Comparison of ENCODE assay signal across 9 cellular contexts in genomic region chr2:47056374-47056773, GRCh38.
DNase-seq lines count a peak whose midpoint lies in the region; ATAC-seq, FAIRE-seq and TF ChIP-seq lines count a peak whose summit lies in the region.
"Had no signal": no experiment of that assay in that cellular context is flagged by ENCODE, and none has a peak within 500 bp of the region (broad histone marks: within the 10 kb centered on the region; RNA-seq: fewer than 3 reads in every experiment).

No MANE protein-coding gene starts in this region.

- peaks cover 29% of the 10 kb centered on the region for H3K36me3 Mint-ChIP-seq in astrocyte (ENCODE audit: low read depth, unreplicated experiment)

- peak overlapping the region; percentile 66 for H3K4me2 ChIP-seq in astrocyte (ENCODE audit: low read length)

- peak overlapping the region; percentile 55 for H3K27ac ChIP-seq in astrocyte (ENCODE audit: low read depth, low read length)
- H3K27ac ChIP-seq in kidney (ENCODE audit: low read depth in 2 of 2, low read length in 2 of 2): peak overlapping the region; percentile 41 to 47
- peak overlapping the region; percentile 78 for H3K27ac ChIP-seq in temporal lobe (ENCODE audit: low read depth, low read length)
- H3K27ac ChIP-seq: 22Rv1 had no signal

- no peaks in the 10 kb centered on the region for H3K79me2 ChIP-seq in astrocyte (ENCODE audit: insufficient read depth, low read length)

- DNase-seq in NCI-H2227 (lab: John Stamatoyannopoulos, UW; ENCODE audit: unreplicated experiment) (peak; percentile 46), NCI-H2227 treated with DMSO at 0.1 percent for 48 hours (lab: John Stamatoyannopoulos, UW) (no peak), astrocyte (ENCODE audit: low read depth) (peak; percentile 55), kidney (peak; percentile 87), mucosa of descending colon (no peak)

- no peaks in the 10 kb centered on the region for H3K9me3 ChIP-seq in astrocyte (ENCODE audit: insufficient read depth, low read depth, low read length)
- H3K9me3 ChIP-seq in kidney (ENCODE audit: control insufficient read depth in 1 of 2, low read length in 2 of 2): no peaks in the 10 kb centered on the region
- no peaks in the 10 kb centered on the region for H3K9me3 ChIP-seq in mucosa of descending colon

- no peaks in the 10 kb centered on the region for H3K27me3 ChIP-seq in astrocyte (ENCODE audit: insufficient read depth, low read length)

- no peaks in the 10 kb centered on the region for H4K20me1 ChIP-seq in astrocyte (ENCODE audit: insufficient read depth, low read length)

- H3K9me3 Mint-ChIP-seq in astrocyte (ENCODE audit: unreplicated experiment): no peaks in the 10 kb centered on the region

- peaks cover 22% of the 10 kb centered on the region for H3K4me1 Mint-ChIP-seq in astrocyte (ENCODE audit: low read depth, unreplicated experiment)

- no peak overlapping the region for H3K4me3 Mint-ChIP-seq in astrocyte (ENCODE audit: unreplicated experiment)

- H3K36me3 ChIP-seq in astrocyte (ENCODE audit: insufficient read depth, low read length) (peaks cover 9% of the 10 kb centered on the region), kidney (ENCODE audit: control insufficient read depth in 1 of 2, insufficient read depth in 2 of 2, low read length in 2 of 2) (peaks cover 0 to 3% of the 10 kb centered on the region in 2 donors), mucosa of descending colon (ENCODE audit: low read depth) (no peaks in the 10 kb centered on the region)

- H3K9ac ChIP-seq in astrocyte (ENCODE audit: low read length) (peak overlapping the region; percentile 28), kidney (ENCODE audit: low read length in 2 of 2) (no peak overlapping the region)

- no peak for TF ChIP-seq CTCF in astrocyte (IDR thresholded peaks at IDR 0.05; ENCODE audit: insufficient read depth, low read depth, low read length)
- TF ChIP-seq CTCF in kidney (IDR thresholded peaks at IDR 0.05; ENCODE audit: borderline replicate concordance, extremely low read depth, insufficient read depth): no peak
- no peak for TF ChIP-seq CTCF in mucosa of descending colon (IDR thresholded peaks at IDR 0.05)

- ATAC-seq in mucosa of descending colon (no peak), HG02571 (IDR thresholded peaks at IDR 0.05; ENCODE audit: unreplicated experiment) (no peak), GM21529 (IDR thresholded peaks at IDR 0.05; ENCODE audit: unreplicated experiment) (no peak)

- FAIRE-seq in astrocyte (lab: Jason Lieb, UNC): no peak
- no peak for FAIRE-seq in kidney (lab: Jason Lieb, UNC)

- H2AFZ ChIP-seq in astrocyte (ENCODE audit: low read depth, low read length): no peak overlapping the region

- H3K27ac Mint-ChIP-seq in astrocyte (ENCODE audit: unreplicated experiment): peak overlapping the region; percentile 24

- H3K4me3 ChIP-seq in astrocyte (ENCODE audit: insufficient read depth, low read depth, low read length): no peak overlapping the region
- H3K4me3 ChIP-seq in kidney (ENCODE audit: low read length in 2 of 2): no peak overlapping the region
- H3K4me3 ChIP-seq in mucosa of descending colon: no peak overlapping the region

- no peaks in the 10 kb centered on the region for H3K27me3 Mint-ChIP-seq in astrocyte (ENCODE audit: low read depth, unreplicated experiment)

- H3K4me1 ChIP-seq in astrocyte (ENCODE audit: insufficient read depth, low read length) (peaks cover 33% of the 10 kb centered on the region), kidney (ENCODE audit: control insufficient read depth in 1 of 2, insufficient read depth in 1 of 2, low read depth in 1 of 2, low read length in 2 of 2) (peaks cover 13 to 16% of the 10 kb centered on the region in 2 donors), mucosa of descending colon (ENCODE audit: low read depth) (peaks cover 14% of the 10 kb centered on the region)

- intact Hi-C loops in kidney (cut with DNase I) (no loop called here), mucosa of descending colon (cut with DNase I, micrococcal nuclease) (no loop called here)

Comparison
In these comparisons a context has a peak if more than half of its experiments do, and no peak if none do; other contexts are left out.
1. DNase-seq: peak in NCI-H2227 (single experiment), astrocyte (single experiment) and kidney (single experiment); none in NCI-H2227 treated with DMSO at 0.1 percent for 48 hours (single experiment) and mucosa of descending colon (0 of 3).
2. Peak in every context shown above with its lines, with median percentiles within 50 percentile points of each other: H3K27ac ChIP-seq.